ENCODE assay signal across 1 cellular context in the genomic region with DNA sequence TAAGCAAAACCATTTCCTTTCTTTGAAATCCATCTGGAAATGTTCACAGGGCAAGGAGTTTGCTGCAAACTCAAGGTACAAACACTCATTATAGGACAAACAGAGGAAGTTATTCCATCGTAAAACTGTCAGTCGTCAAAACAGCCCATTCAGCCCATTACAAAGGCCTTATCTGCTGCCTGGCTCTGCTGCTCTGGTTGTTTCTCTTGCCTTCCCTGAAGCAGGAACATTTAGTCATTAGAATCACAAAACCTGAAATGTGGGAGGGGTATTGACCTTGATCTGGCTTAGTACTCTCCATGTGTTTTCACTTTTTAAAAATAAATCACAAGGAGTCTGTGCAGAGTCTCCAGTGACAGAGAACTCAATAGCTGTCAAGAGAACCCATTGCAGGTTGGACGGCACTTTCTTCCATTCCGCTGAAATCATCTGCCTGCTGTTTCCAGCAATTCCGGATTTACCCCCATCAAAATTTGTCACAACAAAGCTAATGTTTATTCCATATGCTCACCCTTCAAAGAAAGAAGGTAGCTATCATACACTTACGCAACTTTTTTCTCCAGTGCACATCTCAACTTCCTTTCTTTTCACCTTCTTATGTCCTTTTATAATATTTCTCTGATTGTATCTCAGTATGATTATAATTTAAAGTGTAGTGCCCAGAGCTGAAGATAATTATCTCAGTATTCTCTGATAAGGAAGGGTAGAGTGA.
TF ChIP-seq lines count a peak whose summit lies in the region.

No MANE protein-coding gene starts in this region.

TF ChIP-seq in HEK293, 187 proteins besides CTCF, POLR2A, EP300 and RAD21 (continued from another document):
- TF ChIP-seq, protein P1, sequence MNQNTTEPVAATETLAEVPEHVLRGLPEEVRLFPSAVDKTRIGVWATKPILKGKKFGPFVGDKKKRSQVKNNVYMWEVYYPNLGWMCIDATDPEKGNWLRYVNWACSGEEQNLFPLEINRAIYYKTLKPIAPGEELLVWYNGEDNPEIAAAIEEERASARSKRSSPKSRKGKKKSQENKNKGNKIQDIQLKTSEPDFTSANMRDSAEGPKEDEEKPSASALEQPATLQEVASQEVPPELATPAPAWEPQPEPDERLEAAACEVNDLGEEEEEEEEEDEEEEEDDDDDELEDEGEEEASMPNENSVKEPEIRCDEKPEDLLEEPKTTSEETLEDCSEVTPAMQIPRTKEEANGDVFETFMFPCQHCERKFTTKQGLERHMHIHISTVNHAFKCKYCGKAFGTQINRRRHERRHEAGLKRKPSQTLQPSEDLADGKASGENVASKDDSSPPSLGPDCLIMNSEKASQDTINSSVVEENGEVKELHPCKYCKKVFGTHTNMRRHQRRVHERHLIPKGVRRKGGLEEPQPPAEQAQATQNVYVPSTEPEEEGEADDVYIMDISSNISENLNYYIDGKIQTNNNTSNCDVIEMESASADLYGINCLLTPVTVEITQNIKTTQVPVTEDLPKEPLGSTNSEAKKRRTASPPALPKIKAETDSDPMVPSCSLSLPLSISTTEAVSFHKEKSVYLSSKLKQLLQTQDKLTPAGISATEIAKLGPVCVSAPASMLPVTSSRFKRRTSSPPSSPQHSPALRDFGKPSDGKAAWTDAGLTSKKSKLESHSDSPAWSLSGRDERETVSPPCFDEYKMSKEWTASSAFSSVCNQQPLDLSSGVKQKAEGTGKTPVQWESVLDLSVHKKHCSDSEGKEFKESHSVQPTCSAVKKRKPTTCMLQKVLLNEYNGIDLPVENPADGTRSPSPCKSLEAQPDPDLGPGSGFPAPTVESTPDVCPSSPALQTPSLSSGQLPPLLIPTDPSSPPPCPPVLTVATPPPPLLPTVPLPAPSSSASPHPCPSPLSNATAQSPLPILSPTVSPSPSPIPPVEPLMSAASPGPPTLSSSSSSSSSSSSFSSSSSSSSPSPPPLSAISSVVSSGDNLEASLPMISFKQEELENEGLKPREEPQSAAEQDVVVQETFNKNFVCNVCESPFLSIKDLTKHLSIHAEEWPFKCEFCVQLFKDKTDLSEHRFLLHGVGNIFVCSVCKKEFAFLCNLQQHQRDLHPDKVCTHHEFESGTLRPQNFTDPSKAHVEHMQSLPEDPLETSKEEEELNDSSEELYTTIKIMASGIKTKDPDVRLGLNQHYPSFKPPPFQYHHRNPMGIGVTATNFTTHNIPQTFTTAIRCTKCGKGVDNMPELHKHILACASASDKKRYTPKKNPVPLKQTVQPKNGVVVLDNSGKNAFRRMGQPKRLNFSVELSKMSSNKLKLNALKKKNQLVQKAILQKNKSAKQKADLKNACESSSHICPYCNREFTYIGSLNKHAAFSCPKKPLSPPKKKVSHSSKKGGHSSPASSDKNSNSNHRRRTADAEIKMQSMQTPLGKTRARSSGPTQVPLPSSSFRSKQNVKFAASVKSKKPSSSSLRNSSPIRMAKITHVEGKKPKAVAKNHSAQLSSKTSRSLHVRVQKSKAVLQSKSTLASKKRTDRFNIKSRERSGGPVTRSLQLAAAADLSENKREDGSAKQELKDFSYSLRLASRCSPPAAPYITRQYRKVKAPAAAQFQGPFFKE (tag by site-specific recombination; IDR thresholded peaks at IDR 0.05; ENCODE audit: borderline replicate concordance): no peak
- TF ChIP-seq HOXD13 (CRISPR knock-in tag; IDR thresholded peaks at IDR 0.05; ENCODE audit: borderline replicate concordance): peak; percentile 41; the same call in 1 of the 2 replicates
- TF ChIP-seq ZBTB1 (tag by site-specific recombination; IDR thresholded peaks at IDR 0.05): no peak
- TF ChIP-seq, protein P2, sequence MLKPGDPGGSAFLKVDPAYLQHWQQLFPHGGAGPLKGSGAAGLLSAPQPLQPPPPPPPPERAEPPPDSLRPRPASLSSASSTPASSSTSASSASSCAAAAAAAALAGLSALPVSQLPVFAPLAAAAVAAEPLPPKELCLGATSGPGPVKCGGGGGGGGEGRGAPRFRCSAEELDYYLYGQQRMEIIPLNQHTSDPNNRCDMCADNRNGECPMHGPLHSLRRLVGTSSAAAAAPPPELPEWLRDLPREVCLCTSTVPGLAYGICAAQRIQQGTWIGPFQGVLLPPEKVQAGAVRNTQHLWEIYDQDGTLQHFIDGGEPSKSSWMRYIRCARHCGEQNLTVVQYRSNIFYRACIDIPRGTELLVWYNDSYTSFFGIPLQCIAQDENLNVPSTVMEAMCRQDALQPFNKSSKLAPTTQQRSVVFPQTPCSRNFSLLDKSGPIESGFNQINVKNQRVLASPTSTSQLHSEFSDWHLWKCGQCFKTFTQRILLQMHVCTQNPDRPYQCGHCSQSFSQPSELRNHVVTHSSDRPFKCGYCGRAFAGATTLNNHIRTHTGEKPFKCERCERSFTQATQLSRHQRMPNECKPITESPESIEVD (tag by site-specific recombination; IDR thresholded peaks at IDR 0.05): peak; percentile 48
- TF ChIP-seq ZNF302 (tag by site-specific recombination; IDR thresholded peaks at IDR 0.05; ENCODE audit: low read depth): no peak
- no peak for TF ChIP-seq EGR2 (tag by site-specific recombination; IDR thresholded peaks at IDR 0.05; ENCODE audit: low read depth)
- TF ChIP-seq, protein P3, sequence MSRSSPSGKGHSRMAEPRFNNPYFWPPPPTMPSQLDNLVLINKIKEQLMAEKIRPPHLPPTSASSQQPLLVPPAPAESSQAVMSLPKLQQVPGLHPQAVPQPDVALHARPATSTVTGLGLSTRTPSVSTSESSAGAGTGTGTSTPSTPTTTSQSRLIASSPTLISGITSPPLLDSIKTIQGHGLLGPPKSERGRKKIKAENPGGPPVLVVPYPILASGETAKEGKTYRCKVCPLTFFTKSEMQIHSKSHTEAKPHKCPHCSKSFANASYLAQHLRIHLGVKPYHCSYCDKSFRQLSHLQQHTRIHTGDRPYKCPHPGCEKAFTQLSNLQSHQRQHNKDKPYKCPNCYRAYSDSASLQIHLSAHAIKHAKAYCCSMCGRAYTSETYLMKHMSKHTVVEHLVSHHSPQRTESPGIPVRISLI (tag by site-specific recombination; IDR thresholded peaks at IDR 0.05): no peak
- peak; percentile 44; the same call in 1 of the 2 replicates for TF ChIP-seq FEZF1 (tag by site-specific recombination; IDR thresholded peaks at IDR 0.05)
- TF ChIP-seq ZNF202 (tag by site-specific recombination; IDR thresholded peaks at IDR 0.05; ENCODE audit: borderline replicate concordance): no peak
- TF ChIP-seq ZBTB17 (tag by site-specific recombination; IDR thresholded peaks at IDR 0.05): 0 out of 2 replicates have a peak, but pooled peaks have one; percentile 20
- peak; percentile 97 for TF ChIP-seq TRIM28 (IDR thresholded peaks at IDR 0.05; ENCODE audit: borderline replicate concordance, low read length)
- TF ChIP-seq TCF7L2 (IDR thresholded peaks at IDR 0.05; ENCODE audit: borderline replicate concordance, low read depth, low read length): peak; percentile 66; the same call in 1 of the 2 replicates
- TF ChIP-seq, protein P4, sequence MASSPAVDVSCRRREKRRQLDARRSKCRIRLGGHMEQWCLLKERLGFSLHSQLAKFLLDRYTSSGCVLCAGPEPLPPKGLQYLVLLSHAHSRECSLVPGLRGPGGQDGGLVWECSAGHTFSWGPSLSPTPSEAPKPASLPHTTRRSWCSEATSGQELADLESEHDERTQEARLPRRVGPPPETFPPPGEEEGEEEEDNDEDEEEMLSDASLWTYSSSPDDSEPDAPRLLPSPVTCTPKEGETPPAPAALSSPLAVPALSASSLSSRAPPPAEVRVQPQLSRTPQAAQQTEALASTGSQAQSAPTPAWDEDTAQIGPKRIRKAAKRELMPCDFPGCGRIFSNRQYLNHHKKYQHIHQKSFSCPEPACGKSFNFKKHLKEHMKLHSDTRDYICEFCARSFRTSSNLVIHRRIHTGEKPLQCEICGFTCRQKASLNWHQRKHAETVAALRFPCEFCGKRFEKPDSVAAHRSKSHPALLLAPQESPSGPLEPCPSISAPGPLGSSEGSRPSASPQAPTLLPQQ (tag by site-specific recombination; IDR thresholded peaks at IDR 0.05): no peak
- TF ChIP-seq ZNF514 (tag by site-specific recombination; IDR thresholded peaks at IDR 0.05): no peak
- TF ChIP-seq ZNF549 (tag by site-specific recombination; IDR thresholded peaks at IDR 0.05): no peak
- 0 out of 2 replicates have a peak, but pooled peaks have one; percentile 9 for TF ChIP-seq ZNF600 (tag by site-specific recombination; IDR thresholded peaks at IDR 0.05)
- TF ChIP-seq, protein P5, sequence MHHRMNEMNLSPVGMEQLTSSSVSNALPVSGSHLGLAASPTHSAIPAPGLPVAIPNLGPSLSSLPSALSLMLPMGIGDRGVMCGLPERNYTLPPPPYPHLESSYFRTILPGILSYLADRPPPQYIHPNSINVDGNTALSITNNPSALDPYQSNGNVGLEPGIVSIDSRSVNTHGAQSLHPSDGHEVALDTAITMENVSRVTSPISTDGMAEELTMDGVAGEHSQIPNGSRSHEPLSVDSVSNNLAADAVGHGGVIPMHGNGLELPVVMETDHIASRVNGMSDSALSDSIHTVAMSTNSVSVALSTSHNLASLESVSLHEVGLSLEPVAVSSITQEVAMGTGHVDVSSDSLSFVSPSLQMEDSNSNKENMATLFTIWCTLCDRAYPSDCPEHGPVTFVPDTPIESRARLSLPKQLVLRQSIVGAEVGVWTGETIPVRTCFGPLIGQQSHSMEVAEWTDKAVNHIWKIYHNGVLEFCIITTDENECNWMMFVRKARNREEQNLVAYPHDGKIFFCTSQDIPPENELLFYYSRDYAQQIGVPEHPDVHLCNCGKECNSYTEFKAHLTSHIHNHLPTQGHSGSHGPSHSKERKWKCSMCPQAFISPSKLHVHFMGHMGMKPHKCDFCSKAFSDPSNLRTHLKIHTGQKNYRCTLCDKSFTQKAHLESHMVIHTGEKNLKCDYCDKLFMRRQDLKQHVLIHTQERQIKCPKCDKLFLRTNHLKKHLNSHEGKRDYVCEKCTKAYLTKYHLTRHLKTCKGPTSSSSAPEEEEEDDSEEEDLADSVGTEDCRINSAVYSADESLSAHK (tag by site-specific recombination; IDR thresholded peaks at IDR 0.05): 0 out of 2 replicates have a peak, but pooled peaks have one; percentile 14
- 0 out of 2 replicates have a peak, but pooled peaks have one; percentile 6 for TF ChIP-seq ZNF184 (tag by site-specific recombination; IDR thresholded peaks at IDR 0.05)
- peak; percentile 42; the same call in 1 of the 2 replicates for TF ChIP-seq ZBTB8A (tag by site-specific recombination; IDR thresholded peaks at IDR 0.05)
- TF ChIP-seq ZNF335 (tag by site-specific recombination; conservative IDR thresholded peaks at IDR 0.05): peak; percentile 36; the same call in 1 of the 2 replicates
- no peak for TF ChIP-seq ZNF843 (tag by site-specific recombination; IDR thresholded peaks at IDR 0.05)
- TF ChIP-seq, protein P6, sequence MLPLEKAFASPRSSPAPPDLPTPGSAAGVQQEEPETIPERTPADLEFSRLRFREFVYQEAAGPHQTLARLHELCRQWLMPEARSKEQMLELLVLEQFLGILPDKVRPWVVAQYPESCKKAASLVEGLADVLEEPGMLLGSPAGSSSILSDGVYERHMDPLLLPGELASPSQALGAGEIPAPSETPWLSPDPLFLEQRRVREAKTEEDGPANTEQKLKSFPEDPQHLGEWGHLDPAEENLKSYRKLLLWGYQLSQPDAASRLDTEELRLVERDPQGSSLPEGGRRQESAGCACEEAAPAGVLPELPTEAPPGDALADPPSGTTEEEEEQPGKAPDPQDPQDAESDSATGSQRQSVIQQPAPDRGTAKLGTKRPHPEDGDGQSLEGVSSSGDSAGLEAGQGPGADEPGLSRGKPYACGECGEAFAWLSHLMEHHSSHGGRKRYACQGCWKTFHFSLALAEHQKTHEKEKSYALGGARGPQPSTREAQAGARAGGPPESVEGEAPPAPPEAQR (tag by site-specific recombination; IDR thresholded peaks at IDR 0.05): no peak
